9 cellular contexts compared by ENCODE assay signal in genomic region chr16:87895641-87896141, GRCh38. TPM values are rescaled to one million over a fixed set of nuclear protein-coding genes. Genes with fewer than 3 reads are reported as not detected.
DNase-seq lines count a peak whose midpoint lies in the region; ATAC-seq and TF ChIP-seq lines count a peak whose summit lies in the region.
"Had no signal": no experiment of that assay in that cellular context is flagged by ENCODE, and none has a peak within 500 bp of the region (broad histone marks: within the 10 kb centered on the region; RNA-seq: fewer than 3 reads in every experiment).

No MANE protein-coding gene starts in this region.

- H3K27me3 ChIP-seq in left lung = peaks cover 0 to 14% of the 10 kb centered on the region in 2 donors

- no peak for TF ChIP-seq CTCF in left lung (IDR thresholded peaks at IDR 0.05)

- H3K27ac ChIP-seq in KOPT-K1 (ENCODE audit: low read depth, low read length, poor library complexity, severe bottlenecking) = peak overlapping the region; percentile 82
- H3K27ac ChIP-seq in left lung = peak overlapping the region in 1 of 2 donors; percentile 60
- H3K27ac ChIP-seq: SK-N-MC had no signal

- H3K36me3 ChIP-seq in KOPT-K1 (ENCODE audit: insufficient read depth, low read length) (no peaks in the 10 kb centered on the region), left lung (no peaks in the 10 kb centered on the region)

- H3K4me3 ChIP-seq in left lung = no peak overlapping the region
- H3K4me3 ChIP-seq: SK-N-MC had no signal

- H3K9me3 ChIP-seq in KOPT-K1 (ENCODE audit: insufficient read depth, low read length, poor library complexity, severe bottlenecking) (no peaks in the 10 kb centered on the region), left lung (no peaks in the 10 kb centered on the region)

- intact Hi-C loops in left lung (cut with DNase I) = no loop called here

- peaks cover 0 to 28% of the 10 kb centered on the region in 2 donors for H3K4me1 ChIP-seq in left lung

- peak; percentile 70 for DNase-seq in activated T-cell treated with anti-CD3 and anti-CD28 coated beads for 4 hours
- DNase-seq in left lung = peak in 1 of 2 donors; percentile 53
- DNase-seq in stimulated activated CD8-positive, alpha-beta memory T cell treated with anti-CD3 and anti-CD28 coated beads, Interleukin-7, amount 100 ng/mL, for 4 hours (ENCODE audit: low read depth in 2 of 2) = peak; percentile 80 to 85
- no peak for DNase-seq in NCI-H2171 (lab: John Stamatoyannopoulos, UW)
- no peak for DNase-seq in NCI-H774 (lab: John Stamatoyannopoulos, UW)

- ATAC-seq in GM21360 (IDR thresholded peaks at IDR 0.05; ENCODE audit: unreplicated experiment) (peak; percentile 61), left lung (peak; percentile 73), GM18861 (IDR thresholded peaks at IDR 0.05; ENCODE audit: unreplicated experiment) (no peak)

RNA-seq across cellular contexts. Expression of gene SLC7A5, which starts 26.4 kb away (rescaled TPM):
- 10 to 100 TPM; 10.6 to 35.0 TPM for total RNA-seq in left lung

RNA-seq across cellular contexts. Expression of gene CA5A, which starts 40.6 kb away (rescaled TPM):
- total RNA-seq in left lung = under 1 TPM; 0.09 to 0.10 TPM

RNA-seq across cellular contexts. Expression of gene BANP, which starts 55.5 kb away (rescaled TPM):
- 10 to 100 TPM; 19.3 to 35.9 TPM for total RNA-seq in left lung

Comparison
In these comparisons a context has a peak if more than half of its experiments do, and no peak if none do; other contexts are left out.
1. DNase-seq: peak in activated T-cell treated with anti-CD3 and anti-CD28 coated beads for 4 hours (single experiment) and stimulated activated CD8-positive, alpha-beta memory T cell treated with anti-CD3 and anti-CD28 coated beads, Interleukin-7, amount 100 ng/mL, for 4 hours (2 of 2); none in NCI-H2171 (single experiment) and NCI-H774 (single experiment).